In the genomic region with DNA sequence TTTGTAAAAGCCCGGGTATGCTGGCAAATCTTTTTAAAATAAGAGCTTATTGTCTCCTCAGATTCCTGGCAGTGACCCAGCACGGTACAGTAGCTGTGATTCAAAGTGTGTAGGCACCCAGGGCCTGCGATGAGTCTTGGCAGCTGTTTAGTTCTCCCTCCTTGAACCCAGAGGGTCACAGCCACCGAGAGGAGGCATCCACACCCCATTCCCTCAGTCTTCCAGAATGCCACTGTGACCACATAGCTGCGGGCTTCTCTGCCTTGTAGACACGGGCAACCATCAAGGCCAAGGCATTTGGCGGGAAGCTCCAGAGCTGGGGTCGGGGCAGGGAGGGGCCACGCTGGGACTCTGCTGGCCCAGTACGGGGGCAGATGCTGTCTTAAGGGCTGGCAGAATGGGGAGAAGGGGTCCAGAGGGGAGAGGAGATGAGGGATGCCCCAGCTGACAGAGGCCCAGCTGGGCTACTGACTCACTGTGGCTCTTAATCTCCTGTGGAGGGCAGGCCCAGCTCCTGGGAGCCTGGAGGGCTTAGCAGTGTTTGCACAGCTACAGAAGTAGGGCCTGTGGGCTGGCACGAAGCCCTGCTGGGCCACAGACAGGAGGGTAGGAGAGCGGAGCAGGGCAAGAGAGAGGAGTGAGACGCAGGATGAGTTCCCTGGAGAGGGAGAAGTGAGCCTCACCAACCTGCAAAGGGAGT, we compare ENCODE assay signal across 12 cellular contexts.
DNase-seq lines count a peak whose midpoint lies in the region; ATAC-seq, FAIRE-seq and TF ChIP-seq lines count a peak whose summit lies in the region.
"Had no signal": no experiment of that assay in that cellular context is flagged by ENCODE, and none has a peak within 500 bp of the region (broad histone marks: within the 10 kb centered on the region; RNA-seq: fewer than 3 reads in every experiment).

No MANE protein-coding gene starts in this region.

- H3K9ac ChIP-seq in HepG2 (ENCODE audit: insufficient read depth, low read depth, low read length): no peak overlapping the region
- H3K9ac ChIP-seq: BLaER1 had no signal

- 78% methylated on average over 12 of the region's 13 CpGs for WGBS in HepG2 (ENCODE audit: low lambda C conversion rate)
- 84% methylated on average over 8 of the region's 13 CpGs for WGBS in right lobe of liver (ENCODE audit: insufficient coverage, low coverage, low lambda C conversion rate, missing lambda C conversion rate)

- no peaks in the 10 kb centered on the region for H3K36me3 Mint-ChIP-seq in effector memory CD8-positive, alpha-beta T cell (ENCODE audit: insufficient read depth)

- intact Hi-C loops in HepG2 (cut with micrococcal nuclease; ENCODE audit: unreplicated experiment): no loop called here
- intact Hi-C loops in right lobe of liver (cut with DNase I): no loop called here

- BruUV-seq in HepG2 (replicated peaks; lab: Mats Ljungman, UMichigan): no TSS peak

- ATAC-seq in HepG2 (no peak), right lobe of liver (no peak), HG03097 (IDR thresholded peaks at IDR 0.05; ENCODE audit: low FRiP score, unreplicated experiment) (no peak)
- no peak for ATAC-seq in effector memory CD8-positive, alpha-beta T cell (replicated peaks)

- H3K4me3 ChIP-seq in HepG2 (replicated peaks in 1 of 3; ENCODE audit: insufficient read depth in 1 of 3, low read depth in 2 of 3, low read length in 3 of 3) (no peak overlapping the region), right lobe of liver (no peak overlapping the region)
- H3K4me3 ChIP-seq: BLaER1, esophagus muscularis mucosa had no signal

- H3K27ac ChIP-seq in HepG2 (ENCODE audit: extremely low read length, insufficient read depth, low read length) (no peak overlapping the region), right lobe of liver (no peak overlapping the region), RWPE1 (peak overlapping the region; percentile 94)
- H3K27ac ChIP-seq: BLaER1 had no signal

- no peak overlapping the region for H2AFZ ChIP-seq in HepG2 (ENCODE audit: low read length)

- H3K27me3 ChIP-seq in HepG2 (ENCODE audit: control insufficient read depth in 1 of 2, insufficient read depth in 2 of 2, low read length in 2 of 2) (no peaks in the 10 kb centered on the region), right lobe of liver (no peaks in the 10 kb centered on the region)
- H3K27me3 ChIP-seq: BLaER1, esophagus muscularis mucosa had no signal

- peaks cover 43 to 87% of the 10 kb centered on the region in 2 donors for H3K27me3 Mint-ChIP-seq in effector memory CD8-positive, alpha-beta T cell

- TF ChIP-seq CTCF in HepG2 (CRISPR knock-in tag; IDR thresholded peaks at IDR 0.05) (0 out of 2 replicates have a peak, but pooled peaks have one; percentile 11), right lobe of liver (IDR thresholded peaks at IDR 0.05) (no peak), RWPE1 (conservative IDR thresholded peaks at IDR 0.05; ENCODE audit: low read depth) (no peak)

- H3K36me3 ChIP-seq in HepG2 (replicated peaks in 1 of 2; ENCODE audit: control insufficient read depth in 1 of 2, insufficient read depth in 2 of 2, low read length in 2 of 2): no peaks in the 10 kb centered on the region
- no peaks in the 10 kb centered on the region for H3K36me3 ChIP-seq in right lobe of liver
- H3K36me3 ChIP-seq: BLaER1, esophagus muscularis mucosa had no signal

- no peaks in the 10 kb centered on the region for H3K9me3 Mint-ChIP-seq in effector memory CD8-positive, alpha-beta T cell

- peaks cover 0 to 2% of the 10 kb centered on the region in 2 donors for H3K4me1 Mint-ChIP-seq in effector memory CD8-positive, alpha-beta T cell (ENCODE audit: low read depth in 2 of 2)

- no peaks in the 10 kb centered on the region for H3K79me2 ChIP-seq in HepG2 (ENCODE audit: insufficient read depth, low read length)

- FAIRE-seq in HepG2 (lab: Jason Lieb, UNC): no peak

- POLR2A ChIA-PET in HepG2 (lab: Yijun Ruan, JAX): interaction anchor here (1.3 to 2.7 kb wide), 4 partner anchors 11 to 100 kb away, joined by 3 to 6 read pairs (median 4); a partner anchor contains a TSS
- POLR2A ChIA-PET in RWPE1 (lab: Yijun Ruan, JAX; ENCODE audit: low non-redundant PET): interaction anchor here (0.7 to 1.3 kb wide), 2 partner anchors 68 to 87 kb away, joined by 3 to 4 read pairs; no protein-coding TSS in a partner anchor

- peak; percentile 21; the same call in 1 of the 2 replicates for TF ChIP-seq RAD21 in HepG2 (CRISPR knock-in tag; IDR thresholded peaks at IDR 0.05)

- no peak overlapping the region for H3K27ac Mint-ChIP-seq in effector memory CD8-positive, alpha-beta T cell

- H3K9me3 ChIP-seq in HepG2 (ENCODE audit: low read length) (no peaks in the 10 kb centered on the region), right lobe of liver (no peaks in the 10 kb centered on the region)
- H3K9me3 ChIP-seq: BLaER1, esophagus muscularis mucosa had no signal

- no peak overlapping the region; the same call in 1 of the 2 replicates for H3K4me2 ChIP-seq in HepG2 (ENCODE audit: low read depth, low read length)
- H3K4me2 ChIP-seq: BLaER1 had no signal

- DNase-seq in HepG2 (ENCODE audit: low spot score) (peak; percentile 61), right lobe of liver (no peak), RWPE1 (ENCODE audit: low spot score) (peak; percentile 87), glomerular visceral epithelial cell (ENCODE audit: extremely low spot score) (peak; percentile 98), cerebellar cortex (ENCODE audit: low spot score) (no peak)
- DNase-seq in activated naive CD4-positive, alpha-beta T cell (lab: John Stamatoyannopoulos, UW): no peak
- no peak for DNase-seq in effector memory CD8-positive, alpha-beta T cell
- DNase-seq: activated CD4-positive, alpha-beta T cell treated with anti-CD3 and anti-CD28 coated beads, Interleukin-2, amount 50 U/mL, for 4 hours; KG1 had no signal

- no peak overlapping the region for H3K4me3 Mint-ChIP-seq in effector memory CD8-positive, alpha-beta T cell

- TF ChIP-seq EP300 in HepG2 (IDR thresholded peaks at IDR 0.05; ENCODE audit: low read depth in 2 of 2, low read length in 2 of 2) (no peak), HepG2 (CRISPR knock-in tag; IDR thresholded peaks at IDR 0.05; ENCODE audit: borderline replicate concordance) (no peak)

- TF ChIP-seq POLR2A in HepG2 (IDR thresholded peaks at IDR 0.05; ENCODE audit: insufficient read depth in 1 of 2, low read depth in 2 of 2, low read length in 2 of 2) (no peak), right lobe of liver (IDR thresholded peaks at IDR 0.05) (no peak)

- CTCF ChIA-PET in HepG2 (lab: Yijun Ruan, JAX; ENCODE audit: low intra/inter-chr PET ratio, low total read pairs) (no interaction called here), RWPE1 (lab: Yijun Ruan, JAX) (interaction anchor here (0.6 to 1.2 kb wide), 7 partner anchors 13 to 125 kb away, joined by 3 to 4 read pairs (median 3); no protein-coding TSS in a partner anchor)

- in situ Hi-C loops in HepG2 (cut with HindIII; ENCODE audit: extremely low pct_ligation_motif_present, low pct_unique_long_range_greater_than_20kb): no loop called here

- H3K4me1 ChIP-seq in HepG2 (ENCODE audit: insufficient read depth, low read length): peaks cover 95% of the 10 kb centered on the region
- H3K4me1 ChIP-seq in right lobe of liver: no peaks in the 10 kb centered on the region

- no peaks in the 10 kb centered on the region for H4K20me1 ChIP-seq in HepG2 (ENCODE audit: insufficient read depth, low read length)
- H4K20me1 ChIP-seq: BLaER1 had no signal

TF ChIP-seq in HepG2, 621 proteins besides CTCF, POLR2A, EP300 and RAD21 (continues in another document):
- TF ChIP-seq PITX1 (CRISPR knock-in tag; IDR thresholded peaks at IDR 0.05): peak; percentile 47; the same call in 1 of the 2 replicates
- peak; percentile 33; the same call in 1 of the 2 replicates for TF ChIP-seq ZNF768 (CRISPR knock-in tag; IDR thresholded peaks at IDR 0.05)
- TF ChIP-seq, protein P1, sequence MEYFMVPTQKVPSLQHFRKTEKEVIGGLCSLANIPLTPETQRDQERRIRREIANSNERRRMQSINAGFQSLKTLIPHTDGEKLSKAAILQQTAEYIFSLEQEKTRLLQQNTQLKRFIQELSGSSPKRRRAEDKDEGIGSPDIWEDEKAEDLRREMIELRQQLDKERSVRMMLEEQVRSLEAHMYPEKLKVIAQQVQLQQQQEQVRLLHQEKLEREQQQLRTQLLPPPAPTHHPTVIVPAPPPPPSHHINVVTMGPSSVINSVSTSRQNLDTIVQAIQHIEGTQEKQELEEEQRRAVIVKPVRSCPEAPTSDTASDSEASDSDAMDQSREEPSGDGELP (IDR thresholded peaks at IDR 0.05; ENCODE audit: borderline replicate concordance, low read depth): peak; percentile 65; the same call in 1 of the 2 replicates
- no peak for TF ChIP-seq MED8 (CRISPR knock-in tag; IDR thresholded peaks at IDR 0.05; ENCODE audit: insufficient replicate concordance)
- no peak for TF ChIP-seq ZNF274 (CRISPR knock-in tag; IDR thresholded peaks at IDR 0.05)
- TF ChIP-seq, protein P2, sequence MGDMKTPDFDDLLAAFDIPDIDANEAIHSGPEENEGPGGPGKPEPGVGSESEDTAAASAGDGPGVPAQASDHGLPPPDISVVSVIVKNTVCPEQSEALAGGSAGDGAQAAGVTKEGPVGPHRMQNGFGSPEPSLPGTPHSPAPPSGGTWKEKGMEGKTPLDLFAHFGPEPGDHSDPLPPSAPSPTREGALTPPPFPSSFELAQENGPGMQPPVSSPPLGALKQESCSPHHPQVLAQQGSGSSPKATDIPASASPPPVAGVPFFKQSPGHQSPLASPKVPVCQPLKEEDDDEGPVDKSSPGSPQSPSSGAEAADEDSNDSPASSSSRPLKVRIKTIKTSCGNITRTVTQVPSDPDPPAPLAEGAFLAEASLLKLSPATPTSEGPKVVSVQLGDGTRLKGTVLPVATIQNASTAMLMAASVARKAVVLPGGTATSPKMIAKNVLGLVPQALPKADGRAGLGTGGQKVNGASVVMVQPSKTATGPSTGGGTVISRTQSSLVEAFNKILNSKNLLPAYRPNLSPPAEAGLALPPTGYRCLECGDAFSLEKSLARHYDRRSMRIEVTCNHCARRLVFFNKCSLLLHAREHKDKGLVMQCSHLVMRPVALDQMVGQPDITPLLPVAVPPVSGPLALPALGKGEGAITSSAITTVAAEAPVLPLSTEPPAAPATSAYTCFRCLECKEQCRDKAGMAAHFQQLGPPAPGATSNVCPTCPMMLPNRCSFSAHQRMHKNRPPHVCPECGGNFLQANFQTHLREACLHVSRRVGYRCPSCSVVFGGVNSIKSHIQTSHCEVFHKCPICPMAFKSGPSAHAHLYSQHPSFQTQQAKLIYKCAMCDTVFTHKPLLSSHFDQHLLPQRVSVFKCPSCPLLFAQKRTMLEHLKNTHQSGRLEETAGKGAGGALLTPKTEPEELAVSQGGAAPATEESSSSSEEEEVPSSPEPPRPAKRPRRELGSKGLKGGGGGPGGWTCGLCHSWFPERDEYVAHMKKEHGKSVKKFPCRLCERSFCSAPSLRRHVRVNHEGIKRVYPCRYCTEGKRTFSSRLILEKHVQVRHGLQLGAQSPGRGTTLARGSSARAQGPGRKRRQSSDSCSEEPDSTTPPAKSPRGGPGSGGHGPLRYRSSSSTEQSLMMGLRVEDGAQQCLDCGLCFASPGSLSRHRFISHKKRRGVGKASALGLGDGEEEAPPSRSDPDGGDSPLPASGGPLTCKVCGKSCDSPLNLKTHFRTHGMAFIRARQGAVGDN (CRISPR knock-in tag; IDR thresholded peaks at IDR 0.05): peak; percentile 58
- TF ChIP-seq HNF4G (IDR thresholded peaks at IDR 0.05; ENCODE audit: borderline replicate concordance, low read depth, low read length): no peak
- TF ChIP-seq HNF4G (CRISPR knock-in tag; IDR thresholded peaks at IDR 0.05; ENCODE audit: borderline replicate concordance, low read depth): no peak

Comparison
In these comparisons a context has a peak if more than half of its experiments do, and no peak if none do; other contexts are left out.
1. DNase-seq: peak in HepG2 (single experiment), RWPE1 (single experiment) and glomerular visceral epithelial cell (single experiment); none in right lobe of liver (0 of 3), activated naive CD4-positive, alpha-beta T cell (0 of 4), cerebellar cortex (single experiment) and effector memory CD8-positive, alpha-beta T cell (0 of 3).